In genomic region chr2:96547203-96547641, GRCh38 we compare ENCODE assay signal across 1 cellular context.
TF ChIP-seq lines count a peak whose summit lies in the region.

No MANE protein-coding gene starts in this region.

TF ChIP-seq in H1, 55 proteins besides CTCF, POLR2A, EP300 and RAD21:
- TF ChIP-seq HDAC2 (IDR thresholded peaks at IDR 0.05; ENCODE audit: borderline replicate concordance in 1 of 2, low read depth in 2 of 2, low read length in 2 of 2) = 0 out of 4 replicates have a peak, but pooled peaks of 1 of the 2 experiments have one; percentile 25
- TF ChIP-seq USF2 (IDR thresholded peaks at IDR 0.05; ENCODE audit: low read length) = no peak
- TF ChIP-seq YY1 (IDR thresholded peaks at IDR 0.05; ENCODE audit: low read depth, low read length) = peak; percentile 24; the same call in 1 of the 2 replicates
- peak; percentile 28 for TF ChIP-seq EZH2 (IDR thresholded peaks at IDR 0.05; ENCODE audit: low read depth, low read length, severe bottlenecking)
- no peak for TF ChIP-seq SIRT6 (IDR thresholded peaks at IDR 0.05; ENCODE audit: low read length)
- TF ChIP-seq KDM1A (IDR thresholded peaks at IDR 0.05; ENCODE audit: borderline replicate concordance, low read length) = peak; percentile 60; the same call in 1 of the 2 replicates
- peak; percentile 26 for TF ChIP-seq TAF7 (optimal IDR thresholded peaks at IDR 0.05; ENCODE audit: borderline replicate concordance, low read depth, low read length)
- peak; percentile 85 for TF ChIP-seq ASH2L (IDR thresholded peaks at IDR 0.05; ENCODE audit: low read length)
- no peak for TF ChIP-seq MAFK (IDR thresholded peaks at IDR 0.05; ENCODE audit: low read depth, low read length)
- TF ChIP-seq SP2 (IDR thresholded peaks at IDR 0.05; ENCODE audit: low read length) = no peak
- no peak for TF ChIP-seq KDM5A (IDR thresholded peaks at IDR 0.05; ENCODE audit: low read length)
